Comparison of ENCODE assay signal across 1 cellular context in the genomic region with DNA sequence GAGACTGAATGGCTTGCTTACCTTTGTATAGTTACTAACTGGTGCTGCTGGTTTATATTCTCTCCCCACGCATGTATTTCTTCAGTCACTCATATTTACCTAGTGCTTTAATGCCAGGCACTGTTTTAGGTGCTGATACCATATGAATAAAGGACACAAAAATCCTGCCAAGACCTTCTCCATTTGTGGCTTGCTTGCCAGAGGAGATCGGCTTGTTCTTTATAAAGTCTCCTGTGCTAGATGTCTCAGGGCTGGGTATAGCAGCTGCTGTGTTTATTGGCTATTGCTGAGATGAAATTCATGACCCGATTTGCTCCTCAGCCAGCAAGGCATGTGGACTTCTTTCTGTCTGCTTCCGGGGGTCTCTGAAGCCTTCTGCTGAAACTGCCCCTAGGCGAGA.
TF ChIP-seq lines count a peak whose summit lies in the region.

No MANE protein-coding gene starts in this region.

TF ChIP-seq in GM23338, 12 proteins besides CTCF, POLR2A, EP300 and RAD21 (continued from another document):
- TF ChIP-seq EZH2 (IDR thresholded peaks at IDR 0.05; ENCODE audit: low read depth, unreplicated experiment): no peak
- no peak for TF ChIP-seq POLR2AphosphoS5 (IDR thresholded peaks at IDR 0.05; ENCODE audit: low read depth)
- TF ChIP-seq CREB1 (CRISPR knock-in tag; IDR thresholded peaks at IDR 0.05; ENCODE audit: low read depth): no peak
- TF ChIP-seq STAT1 (IDR thresholded peaks at IDR 0.05; ENCODE audit: unreplicated experiment): no peak
- TF ChIP-seq ZNF331 (CRISPR knock-in tag; IDR thresholded peaks at IDR 0.05; ENCODE audit: low read depth): no peak
- TF ChIP-seq ZNF462 (CRISPR knock-in tag; IDR thresholded peaks at IDR 0.05): no peak
- no peak for TF ChIP-seq JUNB (IDR thresholded peaks at IDR 0.05; ENCODE audit: unreplicated experiment)
- no peak for TF ChIP-seq NANOG (IDR thresholded peaks at IDR 0.05; ENCODE audit: borderline replicate concordance)
- TF ChIP-seq REST (IDR thresholded peaks at IDR 0.05; ENCODE audit: unreplicated experiment): no peak
- TF ChIP-seq, protein P1, sequence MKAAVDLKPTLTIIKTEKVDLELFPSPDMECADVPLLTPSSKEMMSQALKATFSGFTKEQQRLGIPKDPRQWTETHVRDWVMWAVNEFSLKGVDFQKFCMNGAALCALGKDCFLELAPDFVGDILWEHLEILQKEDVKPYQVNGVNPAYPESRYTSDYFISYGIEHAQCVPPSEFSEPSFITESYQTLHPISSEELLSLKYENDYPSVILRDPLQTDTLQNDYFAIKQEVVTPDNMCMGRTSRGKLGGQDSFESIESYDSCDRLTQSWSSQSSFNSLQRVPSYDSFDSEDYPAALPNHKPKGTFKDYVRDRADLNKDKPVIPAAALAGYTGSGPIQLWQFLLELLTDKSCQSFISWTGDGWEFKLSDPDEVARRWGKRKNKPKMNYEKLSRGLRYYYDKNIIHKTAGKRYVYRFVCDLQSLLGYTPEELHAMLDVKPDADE (IDR thresholded peaks at IDR 0.05): no peak
